In genomic region chr6:35044145-35044745, GRCh38 we compare ENCODE assay signal across 8 cellular contexts.
DNase-seq lines count a peak whose midpoint lies in the region; ATAC-seq and TF ChIP-seq lines count a peak whose summit lies in the region.
"Had no signal": no experiment of that assay in that cellular context is flagged by ENCODE, and none has a peak within 500 bp of the region (broad histone marks: within the 10 kb centered on the region; RNA-seq: fewer than 3 reads in every experiment).

No MANE protein-coding gene starts in this region.

- no peaks in the 10 kb centered on the region for H3K36me3 ChIP-seq in thoracic aorta

- H3K9me3 ChIP-seq in thoracic aorta, result no peaks in the 10 kb centered on the region

- H3K4me3 ChIP-seq in NB4 (ENCODE audit: low read depth, low read length) (peak overlapping the region; percentile 30), thoracic aorta (no peak overlapping the region)

- no peak for TF ChIP-seq POLR2A in NB4 (IDR thresholded peaks at IDR 0.05; ENCODE audit: extremely low read depth, insufficient read length)

- H3K4me1 ChIP-seq in thoracic aorta (ENCODE audit: control insufficient read depth in 1 of 2, low read depth in 2 of 2), result peaks cover 67 to 95% of the 10 kb centered on the region in 2 donors

- intact Hi-C loops in left colon (cut with DNase I, micrococcal nuclease), result no loop called here

- peak; percentile 88 for DNase-seq in NB4 (ENCODE audit: low read depth)
- DNase-seq in brain pericyte (ENCODE audit: low read depth, low spot score), result peak; percentile 42
- DNase-seq in left colon, result peak; percentile 48 to 66
- DNase-seq in thoracic aorta (ENCODE audit: low spot score), result no peak
- no peak for DNase-seq in OCI-M1 (lab: John Stamatoyannopoulos, UW)
- DNase-seq in NCI-H1436 treated with DMSO at 0.1 percent for 48 hours (lab: John Stamatoyannopoulos, UW), result no peak
- DNase-seq: stimulated activated CD4-positive, alpha-beta T cell treated with anti-CD3 and anti-CD28 coated beads, Interleukin-4, amount 100 ng/mL, for 4 hours had no signal

- ATAC-seq in left colon, result peak; percentile 71
- ATAC-seq in thoracic aorta (ENCODE audit: insufficient number of reproducible peaks, low FRiP score, low read depth), result no peak
- ATAC-seq in HG02884 (IDR thresholded peaks at IDR 0.05; ENCODE audit: unreplicated experiment), result no peak

- no peaks in the 10 kb centered on the region for H3K27me3 ChIP-seq in thoracic aorta (replicated peaks; ENCODE audit: insufficient read depth)

- TF ChIP-seq CTCF in NB4 (IDR thresholded peaks at IDR 0.05; ENCODE audit: low read depth, low read length) (no peak), thoracic aorta (IDR thresholded peaks at IDR 0.05) (no peak)

- H3K27ac ChIP-seq in thoracic aorta, result peak overlapping the region; percentile 33 to 62

Comparison
In these comparisons a context has a peak if more than half of its experiments do, and no peak if none do; other contexts are left out.
1. DNase-seq: peak in NB4 (single experiment), brain pericyte (single experiment) and left colon (2 of 2); none in thoracic aorta (single experiment), OCI-M1 (single experiment) and NCI-H1436 treated with DMSO at 0.1 percent for 48 hours (single experiment).